Comparison of ENCODE assay signal across 10 cellular contexts in the genomic region with DNA sequence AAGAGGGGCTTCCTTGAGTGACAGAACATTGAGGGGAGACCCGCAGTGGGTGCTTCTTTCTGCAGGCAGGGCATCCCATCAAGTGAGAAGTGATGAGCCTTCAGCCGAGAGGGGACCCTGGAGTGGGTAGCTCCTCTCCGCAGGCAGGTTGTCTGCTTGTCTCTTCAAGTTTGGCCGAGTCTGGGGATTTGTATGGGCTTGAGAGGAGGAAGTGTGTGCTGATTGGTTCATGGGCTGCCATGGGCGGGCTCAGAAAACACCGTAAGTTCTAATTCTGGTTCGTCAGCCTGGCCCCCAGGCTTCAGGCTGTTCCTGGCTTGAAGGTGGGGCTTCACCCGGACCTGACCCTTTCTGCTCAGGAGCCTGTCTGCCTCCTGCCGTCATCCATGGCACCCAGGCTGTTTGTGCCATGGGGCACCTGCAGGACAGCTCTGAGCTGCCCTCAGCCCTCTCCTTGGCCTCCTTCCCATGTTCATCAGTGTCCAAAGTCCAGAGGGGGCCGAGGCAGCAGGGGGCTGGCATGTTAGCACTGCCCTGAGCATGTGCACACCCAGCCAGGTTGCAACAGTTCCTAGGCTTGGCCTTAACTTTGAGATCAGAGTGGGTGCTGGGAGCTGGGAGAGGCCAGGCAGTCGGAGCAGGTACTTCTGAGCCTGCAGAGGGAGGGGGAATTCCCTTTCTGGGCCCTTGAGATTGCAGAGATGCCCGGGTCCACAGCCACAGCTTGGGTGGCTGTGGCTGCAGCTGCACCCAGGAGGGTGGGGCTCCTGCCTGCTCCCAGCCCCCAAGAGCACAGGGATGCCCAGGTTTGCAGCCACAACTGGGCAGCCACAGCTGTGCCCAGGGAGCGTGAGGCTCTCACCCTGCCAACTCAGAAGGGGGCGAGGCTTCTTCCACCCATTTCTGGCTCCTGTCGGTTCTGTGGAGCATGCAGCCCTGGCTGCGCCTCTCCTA. TPM values are rescaled to one million over a fixed set of nuclear protein-coding genes. Genes with fewer than 3 reads are reported as not detected.
DNase-seq lines count a peak whose midpoint lies in the region; ATAC-seq and TF ChIP-seq lines count a peak whose summit lies in the region.
"Had no signal": no experiment of that assay in that cellular context is flagged by ENCODE, and none has a peak within 500 bp of the region (broad histone marks: within the 10 kb centered on the region; RNA-seq: fewer than 3 reads in every experiment).

No MANE protein-coding gene starts in this region.

- peak overlapping the region in 2 of 4 donors; percentile 31 to 71 for H3K27ac ChIP-seq in upper lobe of left lung
- no peak overlapping the region for H3K27ac ChIP-seq in effector memory CD4-positive, alpha-beta T cell (ENCODE audit: insufficient read depth, low read length, poor library complexity, severe bottlenecking)

- H3K36me3 ChIP-seq in upper lobe of left lung, result peaks cover 3 to 71% (median 23%) of the 10 kb centered on the region in 4 donors
- H3K36me3 ChIP-seq in effector memory CD4-positive, alpha-beta T cell (ENCODE audit: control insufficient read depth, insufficient read depth, low read length), result peaks cover 36% of the 10 kb centered on the region

- ATAC-seq in Right ventricle myocardium inferior (peak; percentile 59), HG02981 (IDR thresholded peaks at IDR 0.05; ENCODE audit: unreplicated experiment) (peak; percentile 44), upper lobe of left lung (ENCODE audit: low FRiP score in 2 of 2) (peak; percentile 45 to 84)

- no peak for TF ChIP-seq CTCF in upper lobe of left lung (IDR thresholded peaks at IDR 0.05)

- H3K4me1 ChIP-seq in upper lobe of left lung, result peaks cover 0 to 7% (median 2%) of the 10 kb centered on the region in 4 donors
- no peaks in the 10 kb centered on the region for H3K4me1 ChIP-seq in effector memory CD4-positive, alpha-beta T cell (ENCODE audit: control insufficient read depth, insufficient read depth, low read length, poor library complexity, severe bottlenecking)

- no peaks in the 10 kb centered on the region for H3K9me3 ChIP-seq in upper lobe of left lung
- no peaks in the 10 kb centered on the region for H3K9me3 ChIP-seq in effector memory CD4-positive, alpha-beta T cell (ENCODE audit: control insufficient read depth, low read length)

- intact Hi-C loops in Right ventricle myocardium inferior (cut with DNase I) (no loop called here), cardiac septum (cut with DNase I) (no loop called here)

- no peak for TF ChIP-seq EP300 in upper lobe of left lung (IDR thresholded peaks at IDR 0.05)

- H3K27me3 ChIP-seq in upper lobe of left lung, result no peaks in the 10 kb centered on the region
- no peaks in the 10 kb centered on the region for H3K27me3 ChIP-seq in effector memory CD4-positive, alpha-beta T cell (replicated peaks; ENCODE audit: control insufficient read depth, insufficient read depth, low read length, poor library complexity, severe bottlenecking)

- H3K4me3 ChIP-seq in upper lobe of left lung, result peak overlapping the region in 2 of 4 donors; percentile 17 to 40
- no peak overlapping the region for H3K4me3 ChIP-seq in effector memory CD4-positive, alpha-beta T cell (ENCODE audit: insufficient read depth, low read depth, low read length, poor library complexity, severe bottlenecking)

- peak in 1 of 4 donors; percentile 30 for TF ChIP-seq POLR2A in upper lobe of left lung (IDR thresholded peaks at IDR 0.05)

- DNase-seq in Right ventricle myocardium inferior (ENCODE audit: missing footprints) (peak; percentile 64), cardiac septum (ENCODE audit: low spot score) (no peak), germinal center (ENCODE audit: low spot score) (peak; percentile 71), upper lobe of left lung (peak; percentile 55 to 82), cerebellar nuclear complex (lab: John Stamatoyannopoulos, UW) (no peak)
- no peak for DNase-seq in stimulated activated CD4-positive, alpha-beta T cell treated with anti-CD3 and anti-CD28 coated beads, Interleukin-1b, Interleukin-23, amount 100 ng/mL, for 48 hours
- DNase-seq in effector memory CD4-positive, alpha-beta T cell, result no peak
- DNase-seq: KG1; stimulated activated naive CD4-positive, alpha-beta T cell treated with Interleukin-2 at 50 U/mL for 16 hours had no signal

- 65 to 83% methylated on average over 7 to 14 of the region's 16 CpGs for WGBS in upper lobe of left lung, 2 donors

RNA-seq across cellular contexts. Expression of gene DHFR, which starts 13.5 kb away (rescaled TPM):
- 11.1 TPM for total RNA-seq in Right ventricle myocardium inferior
- total RNA-seq in cardiac septum, result 9.2 TPM
- total RNA-seq in upper lobe of left lung, result 10 to 100 TPM in 3 of 6 donors, 1 to 10 TPM in 3; 7.3 to 14.1 (median 9.8) TPM

RNA-seq across cellular contexts. Expression of gene MSH3, which starts 13.8 kb away (rescaled TPM):
- total RNA-seq in Right ventricle myocardium inferior (10.4 TPM), cardiac septum (9.4 TPM), upper lobe of left lung (10 to 100 TPM in 5 of 6 donors, 1 to 10 TPM in 1; 9.0 to 17.3 (median 12.5) TPM)

Comparison
In these comparisons a context has a peak if more than half of its experiments do, and no peak if none do; other contexts are left out.
1. DNase-seq: peak in Right ventricle myocardium inferior (single experiment), germinal center (single experiment) and upper lobe of left lung (2 of 2); none in cardiac septum (single experiment), cerebellar nuclear complex (0 of 2), stimulated activated CD4-positive, alpha-beta T cell treated with anti-CD3 and anti-CD28 coated beads, Interleukin-1b, Interleukin-23, amount 100 ng/mL, for 48 hours (single experiment) and effector memory CD4-positive, alpha-beta T cell (0 of 3).
2. Peak in every context shown above with its lines, with median percentiles within 50 percentile points of each other: ATAC-seq.